In genomic region chr17:7351665-7352558, GRCh38 we compare ENCODE assay signal across 8 cellular contexts. TPM values are rescaled to one million over a fixed set of nuclear protein-coding genes. Genes with fewer than 3 reads are reported as not detected.
DNase-seq lines count a peak whose midpoint lies in the region; ATAC-seq, FAIRE-seq and TF ChIP-seq lines count a peak whose summit lies in the region.

KCTD11 (plus strand) TSS chr17:7352162.

- peaks cover 20% of the 10 kb centered on the region for H3K36me3 Mint-ChIP-seq in activated naive CD4-positive, alpha-beta T cell treated with anti-CD3 and anti-CD28 coated beads for 36 hours (ENCODE audit: low read depth)

- CTCF ChIA-PET in activated naive CD4-positive, alpha-beta T cell treated with anti-CD3 and anti-CD28 coated beads for 36 hours (lab: Charles Lee) = interaction anchor here (1.4 to 1.6 kb wide), 2 partner anchors 22 to 29 kb away, joined by 3 to 8 read pairs; no protein-coding TSS in a partner anchor

- H3K27ac ChIP-seq in gastroesophageal sphincter (peak within 1 kb of the TSS; percentile 93 to 100 (median 99)), neutrophil (peak within 1 kb of the TSS; percentile 62), thoracic aorta (peak within 1 kb of the TSS; percentile 100)

- FAIRE-seq in GM19239 (lab: Jason Lieb, UNC) = peak; percentile 83

- no peaks in the 10 kb centered on the region for H3K9me3 Mint-ChIP-seq in activated naive CD4-positive, alpha-beta T cell treated with anti-CD3 and anti-CD28 coated beads for 36 hours

- H3K27me3 Mint-ChIP-seq in activated naive CD4-positive, alpha-beta T cell treated with anti-CD3 and anti-CD28 coated beads for 36 hours (ENCODE audit: low read depth) = no peaks in the 10 kb centered on the region

- H3K4me1 ChIP-seq in BE2C (0 out of 2 replicates have a peak, but pooled peaks cover 2% of the 10 kb centered on the region), gastroesophageal sphincter (peaks cover 0 to 81% (median 30%) of the 10 kb centered on the region in 3 donors), neutrophil (ENCODE audit: control insufficient read depth in 1 of 2, insufficient read depth in 1 of 2, low read depth in 1 of 2, low read length in 1 of 2) (peaks cover 23 to 29% of the 10 kb centered on the region in 2 experiments), thoracic aorta (ENCODE audit: control insufficient read depth in 1 of 2, low read depth in 2 of 2) (peaks cover 21 to 44% of the 10 kb centered on the region in 2 donors)

- no peaks in the 10 kb centered on the region for H3K36me3 ChIP-seq in BE2C
- H3K36me3 ChIP-seq in gastroesophageal sphincter = no peaks in the 10 kb centered on the region
- H3K36me3 ChIP-seq in neutrophil = peaks cover 67% of the 10 kb centered on the region
- no peaks in the 10 kb centered on the region for H3K36me3 ChIP-seq in thoracic aorta

- DNase-seq in BE2C (peak; percentile 58), GM19239 (ENCODE audit: insufficient read length, low spot score) (peak; percentile 95), thoracic aorta (ENCODE audit: low spot score) (peak; percentile 74)
- DNase-seq in activated naive CD4-positive, alpha-beta T cell treated with anti-CD3 and anti-CD28 coated beads for 36 hours = peak; percentile 76

- no peaks in the 10 kb centered on the region for H3K27me3 ChIP-seq in BE2C
- no peaks in the 10 kb centered on the region for H3K27me3 ChIP-seq in gastroesophageal sphincter
- peaks cover 8% of the 10 kb centered on the region for H3K27me3 ChIP-seq in neutrophil
- H3K27me3 ChIP-seq in thoracic aorta (replicated peaks; ENCODE audit: insufficient read depth) = no peaks in the 10 kb centered on the region

- peaks cover 43% of the 10 kb centered on the region for H3K4me1 Mint-ChIP-seq in activated naive CD4-positive, alpha-beta T cell treated with anti-CD3 and anti-CD28 coated beads for 36 hours (ENCODE audit: low read depth)

- H3K4me3 Mint-ChIP-seq in activated naive CD4-positive, alpha-beta T cell treated with anti-CD3 and anti-CD28 coated beads for 36 hours = peak within 1 kb of the TSS; percentile 62

- H3K9me3 ChIP-seq in BE2C (no peaks in the 10 kb centered on the region), gastroesophageal sphincter (no peaks in the 10 kb centered on the region), neutrophil (no peaks in the 10 kb centered on the region), thoracic aorta (no peaks in the 10 kb centered on the region)

- TF ChIP-seq EP300 in gastroesophageal sphincter (IDR thresholded peaks at IDR 0.05) = no peak

- TF ChIP-seq POLR2A in Raji (IDR thresholded peaks at IDR 0.05; ENCODE audit: insufficient read depth, low read depth, low read length) (peak; percentile 54), gastroesophageal sphincter (IDR thresholded peaks at IDR 0.05) (peak; percentile 16 to 60)

- H3K4me3 ChIP-seq in BE2C (ENCODE audit: low read depth, low read length) = peak within 1 kb of the TSS; percentile 54
- H3K4me3 ChIP-seq in gastroesophageal sphincter = peak within 1 kb of the TSS; percentile 65 to 91
- peak within 1 kb of the TSS; percentile 47 to 64 for H3K4me3 ChIP-seq in neutrophil (ENCODE audit: low read depth in 1 of 2, low read length in 1 of 2)
- peak within 1 kb of the TSS; percentile 96 for H3K4me3 ChIP-seq in thoracic aorta

- intact Hi-C loops in activated naive CD4-positive, alpha-beta T cell treated with anti-CD3 and anti-CD28 coated beads for 36 hours (cut with micrococcal nuclease) = loop anchor here (1.0 to 5.0 kb wide), 4 partner anchors 15 to 72 kb away; partner anchors contain the start of genes ACAP1, GPS2 and TMEM256

- TF ChIP-seq CTCF in BE2C (IDR thresholded peaks at IDR 0.05; ENCODE audit: low read depth, low read length) (peak; percentile 30), gastroesophageal sphincter (IDR thresholded peaks at IDR 0.05) (peak in 3 of 4 experiments; percentile 71 to 76 (median 75)), neutrophil (IDR thresholded peaks at IDR 0.05) (no peak), thoracic aorta (IDR thresholded peaks at IDR 0.05) (peak; percentile 50)

- 0% methylated on average over 1 of the region's 93 CpGs; no CpG with 5 or more reads in 1 of the 2 donors for WGBS in gastroesophageal sphincter (ENCODE audit: low coverage in 1 of 2), 2 donors

- H3K27ac Mint-ChIP-seq in activated naive CD4-positive, alpha-beta T cell treated with anti-CD3 and anti-CD28 coated beads for 36 hours = peak within 1 kb of the TSS; percentile 51

- ATAC-seq in HG03442 (IDR thresholded peaks at IDR 0.05; ENCODE audit: unreplicated experiment) (peak; percentile 52), gastroesophageal sphincter (peak; percentile 82), thoracic aorta (ENCODE audit: insufficient number of reproducible peaks, low FRiP score, low read depth) (peak; percentile 75)

RNA-seq across cellular contexts. Expression of gene KCTD11, which starts in this region (rescaled TPM):
- polyA plus RNA-seq in BE2C (2012; ENCODE audit: insufficient read depth, insufficient read length, low read depth) = 1.7 TPM
- total RNA-seq in activated naive CD4-positive, alpha-beta T cell treated with anti-CD3 and anti-CD28 coated beads for 36 hours = under 1 TPM; 0.41 to 0.47 TPM
- total RNA-seq in gastroesophageal sphincter (10 to 100 TPM in 2 of 4 donors, 1 to 10 TPM in 2; 8.8 to 16.9 (median 10.3) TPM), thoracic aorta (10 to 100 TPM; 13.3 to 20.2 TPM)

Comparison
In these comparisons a context has a peak if more than half of its experiments do, and no peak if none do; other contexts are left out.
1. Peak in every context shown above with its lines: DNase-seq, ATAC-seq, H3K4me3 ChIP-seq and H3K27ac ChIP-seq.
2. RNA of gene KCTD11 (total RNA-seq): 13.3 to 20.2 TPM in thoracic aorta and 8.8 to 16.9 TPM in gastroesophageal sphincter; 0.41 to 0.47 TPM in activated naive CD4-positive, alpha-beta T cell treated with anti-CD3 and anti-CD28 coated beads for 36 hours; every median in the first group is over 4 times any median in the second.
3. Peak in DNase-seq in activated naive CD4-positive, alpha-beta T cell treated with anti-CD3 and anti-CD28 coated beads for 36 hours; RNA of the gene not detected or under 1 TPM.